1 cellular context compared by ENCODE assay signal in the genomic region with DNA sequence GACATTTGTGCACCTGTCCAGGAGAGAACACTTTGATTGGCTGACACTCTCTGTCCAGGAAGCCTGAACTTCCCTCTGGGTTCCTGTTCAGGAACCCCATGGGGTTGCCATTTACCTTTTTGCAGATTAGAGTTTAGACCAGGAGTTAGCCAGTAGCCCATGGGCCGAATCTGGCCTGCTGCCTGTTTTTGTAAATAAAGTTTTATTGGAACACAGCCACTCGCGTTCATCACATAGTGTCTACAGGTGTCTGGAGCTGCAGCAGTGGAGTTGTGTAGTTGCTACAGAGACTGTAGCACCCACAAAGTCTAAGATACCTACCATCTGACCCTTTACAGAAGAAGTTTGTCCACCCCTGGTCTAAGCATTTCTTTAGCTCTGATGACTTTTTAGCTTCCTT.
TF ChIP-seq lines count a peak whose summit lies in the region.

No MANE protein-coding gene starts in this region.

TF ChIP-seq in K562, 482 proteins besides CTCF, POLR2A, EP300 and RAD21 (continued from another document):
- TF ChIP-seq, protein P1, sequence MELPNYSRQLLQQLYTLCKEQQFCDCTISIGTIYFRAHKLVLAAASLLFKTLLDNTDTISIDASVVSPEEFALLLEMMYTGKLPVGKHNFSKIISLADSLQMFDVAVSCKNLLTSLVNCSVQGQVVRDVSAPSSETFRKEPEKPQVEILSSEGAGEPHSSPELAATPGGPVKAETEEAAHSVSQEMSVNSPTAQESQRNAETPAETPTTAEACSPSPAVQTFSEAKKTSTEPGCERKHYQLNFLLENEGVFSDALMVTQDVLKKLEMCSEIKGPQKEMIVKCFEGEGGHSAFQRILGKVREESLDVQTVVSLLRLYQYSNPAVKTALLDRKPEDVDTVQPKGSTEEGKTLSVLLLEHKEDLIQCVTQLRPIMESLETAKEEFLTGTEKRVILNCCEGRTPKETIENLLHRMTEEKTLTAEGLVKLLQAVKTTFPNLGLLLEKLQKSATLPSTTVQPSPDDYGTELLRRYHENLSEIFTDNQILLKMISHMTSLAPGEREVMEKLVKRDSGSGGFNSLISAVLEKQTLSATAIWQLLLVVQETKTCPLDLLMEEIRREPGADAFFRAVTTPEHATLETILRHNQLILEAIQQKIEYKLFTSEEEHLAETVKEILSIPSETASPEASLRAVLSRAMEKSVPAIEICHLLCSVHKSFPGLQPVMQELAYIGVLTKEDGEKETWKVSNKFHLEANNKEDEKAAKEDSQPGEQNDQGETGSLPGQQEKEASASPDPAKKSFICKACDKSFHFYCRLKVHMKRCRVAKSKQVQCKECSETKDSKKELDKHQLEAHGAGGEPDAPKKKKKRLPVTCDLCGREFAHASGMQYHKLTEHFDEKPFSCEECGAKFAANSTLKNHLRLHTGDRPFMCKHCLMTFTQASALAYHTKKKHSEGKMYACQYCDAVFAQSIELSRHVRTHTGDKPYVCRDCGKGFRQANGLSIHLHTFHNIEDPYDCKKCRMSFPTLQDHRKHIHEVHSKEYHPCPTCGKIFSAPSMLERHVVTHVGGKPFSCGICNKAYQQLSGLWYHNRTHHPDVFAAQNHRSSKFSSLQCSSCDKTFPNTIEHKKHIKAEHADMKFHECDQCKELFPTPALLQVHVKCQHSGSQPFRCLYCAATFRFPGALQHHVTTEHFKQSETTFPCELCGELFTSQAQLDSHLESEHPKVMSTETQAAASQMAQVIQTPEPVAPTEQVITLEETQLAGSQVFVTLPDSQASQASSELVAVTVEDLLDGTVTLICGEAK (IDR thresholded peaks at IDR 0.05): peak; percentile 97
- TF ChIP-seq, protein P1 (CRISPR knock-in tag; IDR thresholded peaks at IDR 0.05): peak; percentile 86
TF ChIP-seq in K562: peak in this region for 2.
